28 cellular contexts compared by ENCODE assay signal in genomic region chr14:92962031-92962830, GRCh38. TPM values are rescaled to one million over a fixed set of nuclear protein-coding genes. Genes with fewer than 3 reads are reported as not detected.
DNase-seq lines count a peak whose midpoint lies in the region; ATAC-seq, FAIRE-seq and TF ChIP-seq lines count a peak whose summit lies in the region.
"Had no signal": no experiment of that assay in that cellular context is flagged by ENCODE, and none has a peak within 500 bp of the region (broad histone marks: within the 10 kb centered on the region; RNA-seq: fewer than 3 reads in every experiment).

No MANE protein-coding gene starts in this region.

- H3K27ac ChIP-seq in A549: peak overlapping the region; percentile 65 to 72; a peak in 4 of 6 replicates
- no peak overlapping the region for H3K27ac ChIP-seq in GM23338 (ENCODE audit: low read depth)
- H3K27ac ChIP-seq in lower lobe of right lung: no peak overlapping the region
- no peak overlapping the region for H3K27ac ChIP-seq in naive thymus-derived CD4-positive, alpha-beta T cell (ENCODE audit: low read depth, low read length)
- no peak overlapping the region for H3K27ac ChIP-seq in OCI-LY7 (ENCODE audit: low read depth, low read length, poor library complexity, severe bottlenecking)
- H3K27ac ChIP-seq: BLaER1 treated with 17β-estradiol and CSF1 and Interleukin-3, amounts not matched to agents 10 nM and 100 nM; breast epithelium; coronary artery; neutrophil; SK-N-MC had no signal

- TF ChIP-seq CTCF in A549 (IDR thresholded peaks at IDR 0.05) (no peak), GM23338 (conservative IDR thresholded peaks at IDR 0.05; ENCODE audit: low read depth in 2 of 2) (no peak), WTC11 (IDR thresholded peaks at IDR 0.05) (no peak), lower lobe of right lung (IDR thresholded peaks at IDR 0.05) (no peak), OCI-LY7 (conservative IDR thresholded peaks at IDR 0.05; ENCODE audit: low read length) (no peak)

- H3K4me3 ChIP-seq in A549 (no peak overlapping the region), GM23338 (no peak overlapping the region), lower lobe of right lung (no peak overlapping the region), OCI-LY7 (ENCODE audit: low read depth, low read length, poor library complexity, severe bottlenecking) (no peak overlapping the region)
- no peak overlapping the region for H3K4me3 ChIP-seq in naive thymus-derived CD4-positive, alpha-beta T cell (ENCODE audit: low read length)
- H3K4me3 ChIP-seq: BLaER1 treated with 17β-estradiol and CSF1 and Interleukin-3, amounts not matched to agents 10 nM and 100 nM; breast epithelium; coronary artery; K562; right lobe of liver; SK-N-MC had no signal

- FAIRE-seq in A549 (lab: Jason Lieb, UNC): no peak
- FAIRE-seq: K562 had no signal

- DNase-seq in A549 (ENCODE audit: low read depth in 1 of 2, low spot score in 1 of 2): no peak
- no peak for DNase-seq in GM23338 (ENCODE audit: low spot score)
- DNase-seq in WTC11 (ENCODE audit: low spot score): no peak
- peak; percentile 13 for DNase-seq in lower lobe of right lung
- no peak for DNase-seq in naive thymus-derived CD4-positive, alpha-beta T cell
- DNase-seq in HuH-7.5 (ENCODE audit: low spot score): no peak
- DNase-seq in OCI-LY7 (ENCODE audit: low spot score): no peak
- DNase-seq in NCI-H2171 (lab: John Stamatoyannopoulos, UW): no peak
- DNase-seq: activated CD4-positive, alpha-beta T cell treated with anti-CD3 and anti-CD28 coated beads, Interleukin-2, amount 50 U/mL, for 4 hours; activated naive CD4-positive, alpha-beta T cell treated with anti-CD3 and anti-CD28 coated beads, Interleukin-2, amount 10 ng/mL, durations not matched to agents 7 days and 5 days; DND-41; effector CD8-positive, alpha-beta T cell; GF-D8; NCI-H1092; NCI-H1694; stimulated activated CD4-positive, alpha-beta T cell treated with anti-CD3 and anti-CD28 coated beads, Interleukin-4, amount 100 ng/mL, for 1 hour had no signal

- ATAC-seq in A549 (no peak), GM23338 (no peak), WTC11 (no peak), lower lobe of right lung (no peak)
- no peak for ATAC-seq in naive thymus-derived CD4-positive, alpha-beta T cell
- ATAC-seq: K562 had no signal

- H3K4me3 Mint-ChIP-seq in GM23338 (no peak overlapping the region), WTC11 (no peak overlapping the region)
- no peak overlapping the region for H3K4me3 Mint-ChIP-seq in naive thymus-derived CD4-positive, alpha-beta T cell
- H3K4me3 Mint-ChIP-seq: activated naive CD4-positive, alpha-beta T cell treated with anti-CD3 and anti-CD28 coated beads, Interleukin-2, amount 10 ng/mL, durations not matched to agents 7 days and 5 days; type B pancreatic cell had no signal

- H3K27me3 Mint-ChIP-seq in GM23338 (ENCODE audit: insufficient read depth, low read depth, poor library complexity) (peaks cover 13% of the 10 kb centered on the region), WTC11 (ENCODE audit: low read depth) (no peaks in the 10 kb centered on the region)
- no peaks in the 10 kb centered on the region for H3K27me3 Mint-ChIP-seq in naive thymus-derived CD4-positive, alpha-beta T cell
- H3K27me3 Mint-ChIP-seq: activated naive CD4-positive, alpha-beta T cell treated with anti-CD3 and anti-CD28 coated beads, Interleukin-2, amount 10 ng/mL, durations not matched to agents 7 days and 5 days; type B pancreatic cell had no signal

- H3K4me1 ChIP-seq in A549: peaks cover 49% of the 10 kb centered on the region
- no peaks in the 10 kb centered on the region; the same call in 1 of the 2 replicates for H3K4me1 ChIP-seq in GM23338 (ENCODE audit: insufficient read depth)
- peaks cover 16% of the 10 kb centered on the region for H3K4me1 ChIP-seq in lower lobe of right lung
- no peaks in the 10 kb centered on the region for H3K4me1 ChIP-seq in naive thymus-derived CD4-positive, alpha-beta T cell (ENCODE audit: control insufficient read depth in 2 of 2, insufficient read depth in 2 of 2, low read length in 2 of 2)
- no peaks in the 10 kb centered on the region for H3K4me1 ChIP-seq in OCI-LY7 (ENCODE audit: insufficient read depth, low read length, poor library complexity, severe bottlenecking)
- H3K4me1 ChIP-seq: breast epithelium had no signal

- WGBS in A549 (ENCODE audit: missing lambda C conversion rate): 91% methylated on average over 17 of the region's 20 CpGs

- no peak for TF ChIP-seq POLR2A in A549 (IDR thresholded peaks at IDR 0.05; ENCODE audit: low read length)

- H3K36me3 ChIP-seq in GM23338 (ENCODE audit: insufficient read depth) (no peaks in the 10 kb centered on the region), lower lobe of right lung (peaks cover 37% of the 10 kb centered on the region), OCI-LY7 (ENCODE audit: insufficient read depth, low read length) (no peaks in the 10 kb centered on the region)
- peaks cover 0 to 31% (median 0%) of the 10 kb centered on the region in 3 experiments for H3K36me3 ChIP-seq in naive thymus-derived CD4-positive, alpha-beta T cell (ENCODE audit: control insufficient read depth in 2 of 3, insufficient read depth in 3 of 3, low read length in 3 of 3)
- H3K36me3 ChIP-seq: breast epithelium had no signal

- intact Hi-C loops in lower lobe of right lung (cut with DNase I) (no loop called here), OCI-LY7 (cut with micrococcal nuclease; ENCODE audit: unreplicated experiment) (no loop called here)
- intact Hi-C loops in naive thymus-derived CD4-positive, alpha-beta T cell (cut with micrococcal nuclease): no loop called here

- no TSS peak for BruUV-seq in OCI-LY7 (replicated peaks; lab: Mats Ljungman, UMichigan)

- H3K9me3 Mint-ChIP-seq in GM23338: 0 out of 3 replicates have a peak, but pooled peaks cover 5% of the 10 kb centered on the region
- peaks cover 9% of the 10 kb centered on the region for H3K9me3 Mint-ChIP-seq in WTC11
- no peaks in the 10 kb centered on the region for H3K9me3 Mint-ChIP-seq in naive thymus-derived CD4-positive, alpha-beta T cell
- H3K9me3 Mint-ChIP-seq: activated naive CD4-positive, alpha-beta T cell treated with anti-CD3 and anti-CD28 coated beads, Interleukin-2, amount 10 ng/mL, durations not matched to agents 7 days and 5 days; type B pancreatic cell had no signal

- H3F3A ChIP-seq in GM23338 (replicated peaks; ENCODE audit: low read depth): no peaks in the 10 kb centered on the region

- H4K20me1 ChIP-seq in GM23338 (replicated peaks; ENCODE audit: insufficient read depth) (peaks cover 20% of the 10 kb centered on the region), OCI-LY7 (ENCODE audit: insufficient read depth, low read length) (no peaks in the 10 kb centered on the region)

- CTCF ChIA-PET in A549 (lab: Yijun Ruan, JAX) (interaction anchor here (0.8 to 11.9 kb wide), 6 partner anchors 10 to 198 kb away, joined by 3 to 96 read pairs (median 6); partner anchors contain the start of gene ITPK1), WTC11 (lab: Charles Lee) (interaction anchor here (0.7 to 2.9 kb wide), 5 partner anchors 10 to 177 kb away, joined by 3 to 13 read pairs (median 3); no protein-coding TSS in a partner anchor), OCI-LY7 (lab: Charles Lee; ENCODE audit: unreplicated experiment) (no interaction called here)
- CTCF ChIA-PET in naive thymus-derived CD4-positive, alpha-beta T cell (lab: Charles Lee): interaction anchor here (0.7 to 1.4 kb wide), 2 partner anchors 8 to 10 kb away, joined by 3 to 4 read pairs; no protein-coding TSS in a partner anchor

- H3K27me3 ChIP-seq in GM23338 (ENCODE audit: insufficient read depth) (no peaks in the 10 kb centered on the region), lower lobe of right lung (ENCODE audit: low read depth) (no peaks in the 10 kb centered on the region)
- H3K27me3 ChIP-seq in naive thymus-derived CD4-positive, alpha-beta T cell (ENCODE audit: control insufficient read depth in 2 of 2, insufficient read depth in 2 of 2, low read length in 2 of 2): no peaks in the 10 kb centered on the region
- H3K27me3 ChIP-seq: BLaER1 treated with 17β-estradiol and CSF1 and Interleukin-3, amounts not matched to agents 10 nM and 100 nM; breast epithelium; neutrophil; right lobe of liver had no signal

- H3K9me3 ChIP-seq in A549: no peaks in the 10 kb centered on the region
- no peaks in the 10 kb centered on the region for H3K9me3 ChIP-seq in lower lobe of right lung
- no peaks in the 10 kb centered on the region for H3K9me3 ChIP-seq in naive thymus-derived CD4-positive, alpha-beta T cell (ENCODE audit: control insufficient read depth in 2 of 3, low read length in 3 of 3)
- no peaks in the 10 kb centered on the region for H3K9me3 ChIP-seq in OCI-LY7 (ENCODE audit: low read length)
- H3K9me3 ChIP-seq: breast epithelium, neutrophil, right lobe of liver had no signal

- peak overlapping the region; percentile 56; the same call in 1 of the 2 replicates for H3K27ac Mint-ChIP-seq in GM23338
- peak overlapping the region; percentile 24; the same call in 1 of the 2 replicates for H3K27ac Mint-ChIP-seq in WTC11
- no peak overlapping the region for H3K27ac Mint-ChIP-seq in naive thymus-derived CD4-positive, alpha-beta T cell
- H3K27ac Mint-ChIP-seq: activated naive CD4-positive, alpha-beta T cell treated with anti-CD3 and anti-CD28 coated beads, Interleukin-2, amount 10 ng/mL, durations not matched to agents 7 days and 5 days; type B pancreatic cell had no signal

- TF ChIP-seq EP300 in A549 (IDR thresholded peaks at IDR 0.05): no peak

- TF ChIP-seq RAD21 in A549 (conservative IDR thresholded peaks at IDR 0.05 in 1 of 2, IDR thresholded peaks at IDR 0.05 in 1 of 2): no peak

- H3K36me3 Mint-ChIP-seq in GM23338 (ENCODE audit: low read depth): peaks cover 30% of the 10 kb centered on the region
- H3K36me3 Mint-ChIP-seq in WTC11: peaks cover 20% of the 10 kb centered on the region
- peaks cover 0 to 4% (median 0%) of the 10 kb centered on the region in 5 donors for H3K36me3 Mint-ChIP-seq in naive thymus-derived CD4-positive, alpha-beta T cell
- H3K36me3 Mint-ChIP-seq: activated naive CD4-positive, alpha-beta T cell treated with anti-CD3 and anti-CD28 coated beads, Interleukin-2, amount 10 ng/mL, durations not matched to agents 7 days and 5 days; type B pancreatic cell had no signal

- POLR2A ChIA-PET in A549 (lab: Yijun Ruan, JAX) (no interaction called here), WTC11 (lab: Charles Lee) (no interaction called here), OCI-LY7 (lab: Charles Lee) (interaction anchor here (1.0 kb wide), 1 partner anchor 212 kb away, joined by 3 read pairs; no protein-coding TSS in a partner anchor)
- POLR2A ChIA-PET in naive thymus-derived CD4-positive, alpha-beta T cell (lab: Charles Lee): no interaction called here

- no peak overlapping the region for H3K4me2 ChIP-seq in A549
- no peak overlapping the region for H3K4me2 ChIP-seq in GM23338
- no peak overlapping the region for H3K4me2 ChIP-seq in OCI-LY7 (ENCODE audit: low read length)
- H3K4me2 ChIP-seq: BLaER1 treated with 17β-estradiol and CSF1 and Interleukin-3, amounts not matched to agents 10 nM and 100 nM had no signal

- peaks cover 27% of the 10 kb centered on the region for H3K79me2 ChIP-seq in GM23338 (replicated peaks; ENCODE audit: insufficient read depth)
- no peaks in the 10 kb centered on the region for H3K79me2 ChIP-seq in OCI-LY7 (ENCODE audit: insufficient read depth, low read depth, low read length)

- H3K4me1 Mint-ChIP-seq in GM23338 (peaks cover 22% of the 10 kb centered on the region), WTC11 (peaks cover 23% of the 10 kb centered on the region)
- H3K4me1 Mint-ChIP-seq in naive thymus-derived CD4-positive, alpha-beta T cell: peaks cover 0 to 5% (median 3%) of the 10 kb centered on the region in 7 donors
- H3K4me1 Mint-ChIP-seq: activated naive CD4-positive, alpha-beta T cell treated with anti-CD3 and anti-CD28 coated beads, Interleukin-2, amount 10 ng/mL, durations not matched to agents 7 days and 5 days had no signal

- H3K9me2 ChIP-seq in GM23338 (ENCODE audit: insufficient read depth): no peaks in the 10 kb centered on the region
- no peaks in the 10 kb centered on the region for H3K9me2 ChIP-seq in OCI-LY7 (ENCODE audit: insufficient read depth, low read length)

- H2AFZ ChIP-seq in GM23338 (no peak overlapping the region), OCI-LY7 (ENCODE audit: low read length) (no peak overlapping the region)

RNA-seq across cellular contexts. Expression of gene CHGA, which starts 39.3 kb away (rescaled TPM):
- polyA plus RNA-seq in A549 (2011; rRNA removed): 0.11 and 0.32 TPM in 2 replicates
- polyA plus RNA-seq in A549 (2012; cell fraction: cytosol; rRNA removed): 0.44 and 0.45 TPM in 2 replicates
- 0.83 and 0.94 TPM in 2 replicates for polyA plus RNA-seq in A549 (2012; cell fraction: nucleus; rRNA removed)
- 0.61 to 0.73 TPM (median 0.70 TPM) in 3 replicates for polyA plus RNA-seq in A549 (2017; fragmentation: RNase III; extraction: RNeasy Plus Mini Kit Qiagen cat#74134 plus additional on column Dnase treatment)
- not detected in 2 replicates for polyA minus RNA-seq in A549 (2011; rRNA and poly(A)+ RNA removed)
- total RNA-seq in GM23338 (2014; rRNA removed; shearing (Covaris generic)): 13.9 and 20.9 TPM in 2 replicates
- 18.9 and 19.6 TPM in 2 replicates for polyA plus RNA-seq in GM23338 (2016; fragmentation: Nextera tagmentation; extraction: Ambion mirVana)
- 8.5 to 17.2 TPM (median 17.1 TPM) in 3 replicates for total RNA-seq in WTC11 (2021)
- 0.71 TPM for total RNA-seq in lower lobe of right lung
- not detected for total RNA-seq in naive thymus-derived CD4-positive, alpha-beta T cell
- not detected for polyA plus RNA-seq in naive thymus-derived CD4-positive, alpha-beta T cell
- total RNA-seq in OCI-LY7 (2014; rRNA removed; shearing (Covaris generic)): not detected in 2 replicates
- total RNA-seq in OCI-LY7 (2022): 0.57 TPM in 1 of 2 replicates, not detected in the other
- total RNA-seq: HT-29; K562; liver; myocyte; T-helper 1 cell treated with Interleukin-12 subunit alpha and Interleukin-12 subunit beta and Interleukin-4 antibody, amounts not matched to agents 30 ng/mL and 1 ng/mL, for 36 hours had no signal
- polyA plus RNA-seq: K562 had no signal

Comparison
In these comparisons a context has a peak if more than half of its experiments do, and no peak if none do; other contexts are left out.
1. H3K27ac ChIP-seq: peak in A549 (2 of 2); none in GM23338 (single experiment), lower lobe of right lung (single experiment), naive thymus-derived CD4-positive, alpha-beta T cell (single experiment) and OCI-LY7 (single experiment).
2. H3K27ac Mint-ChIP-seq: peak in GM23338 (single experiment) and WTC11 (single experiment); none in naive thymus-derived CD4-positive, alpha-beta T cell (0 of 9).